ENCODE assay signal across 1 cellular context in the genomic region with DNA sequence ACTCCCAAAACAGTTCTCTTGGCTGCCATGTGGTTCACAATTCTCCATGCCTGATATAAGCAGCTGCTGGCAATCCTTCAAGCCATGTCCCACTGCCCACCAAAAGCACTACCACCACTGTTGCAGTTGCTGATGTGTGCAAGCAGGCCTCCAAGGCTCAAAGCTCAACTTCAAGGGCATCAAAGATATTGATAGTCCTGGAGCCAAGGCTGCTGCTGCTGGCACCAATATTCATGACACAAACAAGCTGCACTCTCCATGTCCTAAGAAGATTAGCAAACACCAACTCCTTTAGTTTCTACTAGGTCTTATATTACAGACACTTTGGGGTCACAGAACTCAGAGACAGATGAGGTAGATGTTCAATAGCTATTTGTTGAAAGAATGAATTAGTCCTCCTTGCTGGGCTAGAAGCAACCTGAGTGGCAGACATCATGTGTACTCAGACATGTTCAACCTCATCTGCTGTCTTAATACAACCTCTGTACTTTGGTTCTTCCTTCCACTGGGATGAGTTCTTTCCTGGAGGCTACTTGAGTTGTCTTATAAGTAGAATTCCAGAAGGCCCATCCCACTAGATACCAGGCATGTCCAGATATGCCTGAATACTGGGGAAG.
A peak's percentile ranks its signal among the peaks of the same experiment; 100 is the strongest.
TF ChIP-seq lines count a peak whose summit lies in the region.

No MANE protein-coding gene starts in this region.

TF ChIP-seq in HepG2, 621 proteins besides CTCF, POLR2A, EP300 and RAD21 (continued from another document and continues in another):
- TF ChIP-seq, protein P1, sequence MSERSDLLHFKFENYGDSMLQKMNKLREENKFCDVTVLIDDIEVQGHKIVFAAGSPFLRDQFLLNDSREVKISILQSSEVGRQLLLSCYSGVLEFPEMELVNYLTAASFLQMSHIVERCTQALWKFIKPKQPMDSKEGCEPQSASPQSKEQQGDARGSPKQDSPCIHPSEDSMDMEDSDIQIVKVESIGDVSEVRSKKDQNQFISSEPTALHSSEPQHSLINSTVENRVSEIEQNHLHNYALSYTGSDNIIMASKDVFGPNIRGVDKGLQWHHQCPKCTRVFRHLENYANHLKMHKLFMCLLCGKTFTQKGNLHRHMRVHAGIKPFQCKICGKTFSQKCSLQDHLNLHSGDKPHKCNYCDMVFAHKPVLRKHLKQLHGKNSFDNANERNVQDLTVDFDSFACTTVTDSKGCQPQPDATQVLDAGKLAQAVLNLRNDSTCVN (CRISPR knock-in tag; IDR thresholded peaks at IDR 0.05; ENCODE audit: borderline replicate concordance): peak; percentile 85; the same call in 1 of the 2 replicates
- TF ChIP-seq, protein P2, sequence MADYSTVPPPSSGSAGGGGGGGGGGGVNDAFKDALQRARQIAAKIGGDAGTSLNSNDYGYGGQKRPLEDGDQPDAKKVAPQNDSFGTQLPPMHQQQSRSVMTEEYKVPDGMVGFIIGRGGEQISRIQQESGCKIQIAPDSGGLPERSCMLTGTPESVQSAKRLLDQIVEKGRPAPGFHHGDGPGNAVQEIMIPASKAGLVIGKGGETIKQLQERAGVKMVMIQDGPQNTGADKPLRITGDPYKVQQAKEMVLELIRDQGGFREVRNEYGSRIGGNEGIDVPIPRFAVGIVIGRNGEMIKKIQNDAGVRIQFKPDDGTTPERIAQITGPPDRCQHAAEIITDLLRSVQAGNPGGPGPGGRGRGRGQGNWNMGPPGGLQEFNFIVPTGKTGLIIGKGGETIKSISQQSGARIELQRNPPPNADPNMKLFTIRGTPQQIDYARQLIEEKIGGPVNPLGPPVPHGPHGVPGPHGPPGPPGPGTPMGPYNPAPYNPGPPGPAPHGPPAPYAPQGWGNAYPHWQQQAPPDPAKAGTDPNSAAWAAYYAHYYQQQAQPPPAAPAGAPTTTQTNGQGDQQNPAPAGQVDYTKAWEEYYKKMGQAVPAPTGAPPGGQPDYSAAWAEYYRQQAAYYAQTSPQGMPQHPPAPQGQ (CRISPR knock-in tag; IDR thresholded peaks at IDR 0.05; ENCODE audit: borderline replicate concordance): no peak
- peak; percentile 95 for TF ChIP-seq ZMYM4 (CRISPR knock-in tag; IDR thresholded peaks at IDR 0.05)
- no peak for TF ChIP-seq SUZ12 (IDR thresholded peaks at IDR 0.05; ENCODE audit: low read depth, low read length)
- no peak for TF ChIP-seq ZNF138 (CRISPR knock-in tag; IDR thresholded peaks at IDR 0.05; ENCODE audit: low read depth)
- peak; percentile 48; the same call in 1 of the 2 replicates for TF ChIP-seq ZNF788 (CRISPR knock-in tag; IDR thresholded peaks at IDR 0.05; ENCODE audit: borderline replicate concordance)
- no peak for TF ChIP-seq TEAD2 (CRISPR knock-in tag; IDR thresholded peaks at IDR 0.05)
- TF ChIP-seq, protein P3, sequence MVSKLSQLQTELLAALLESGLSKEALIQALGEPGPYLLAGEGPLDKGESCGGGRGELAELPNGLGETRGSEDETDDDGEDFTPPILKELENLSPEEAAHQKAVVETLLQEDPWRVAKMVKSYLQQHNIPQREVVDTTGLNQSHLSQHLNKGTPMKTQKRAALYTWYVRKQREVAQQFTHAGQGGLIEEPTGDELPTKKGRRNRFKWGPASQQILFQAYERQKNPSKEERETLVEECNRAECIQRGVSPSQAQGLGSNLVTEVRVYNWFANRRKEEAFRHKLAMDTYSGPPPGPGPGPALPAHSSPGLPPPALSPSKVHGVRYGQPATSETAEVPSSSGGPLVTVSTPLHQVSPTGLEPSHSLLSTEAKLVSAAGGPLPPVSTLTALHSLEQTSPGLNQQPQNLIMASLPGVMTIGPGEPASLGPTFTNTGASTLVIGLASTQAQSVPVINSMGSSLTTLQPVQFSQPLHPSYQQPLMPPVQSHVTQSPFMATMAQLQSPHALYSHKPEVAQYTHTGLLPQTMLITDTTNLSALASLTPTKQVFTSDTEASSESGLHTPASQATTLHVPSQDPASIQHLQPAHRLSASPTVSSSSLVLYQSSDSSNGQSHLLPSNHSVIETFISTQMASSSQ (IDR thresholded peaks at IDR 0.05; ENCODE audit: low read depth): peak; percentile 49; the same call in 1 of the 2 replicates
- TF ChIP-seq, protein P3 (CRISPR knock-in tag; IDR thresholded peaks at IDR 0.05; ENCODE audit: borderline replicate concordance): peak; percentile 74; the same call in 1 of the 2 replicates
- no peak for TF ChIP-seq ZNF230 (CRISPR knock-in tag; IDR thresholded peaks at IDR 0.05)
- TF ChIP-seq SIX4 (CRISPR knock-in tag; IDR thresholded peaks at IDR 0.05): peak; percentile 78; the same call in 1 of the 2 replicates
- TF ChIP-seq, protein P4, sequence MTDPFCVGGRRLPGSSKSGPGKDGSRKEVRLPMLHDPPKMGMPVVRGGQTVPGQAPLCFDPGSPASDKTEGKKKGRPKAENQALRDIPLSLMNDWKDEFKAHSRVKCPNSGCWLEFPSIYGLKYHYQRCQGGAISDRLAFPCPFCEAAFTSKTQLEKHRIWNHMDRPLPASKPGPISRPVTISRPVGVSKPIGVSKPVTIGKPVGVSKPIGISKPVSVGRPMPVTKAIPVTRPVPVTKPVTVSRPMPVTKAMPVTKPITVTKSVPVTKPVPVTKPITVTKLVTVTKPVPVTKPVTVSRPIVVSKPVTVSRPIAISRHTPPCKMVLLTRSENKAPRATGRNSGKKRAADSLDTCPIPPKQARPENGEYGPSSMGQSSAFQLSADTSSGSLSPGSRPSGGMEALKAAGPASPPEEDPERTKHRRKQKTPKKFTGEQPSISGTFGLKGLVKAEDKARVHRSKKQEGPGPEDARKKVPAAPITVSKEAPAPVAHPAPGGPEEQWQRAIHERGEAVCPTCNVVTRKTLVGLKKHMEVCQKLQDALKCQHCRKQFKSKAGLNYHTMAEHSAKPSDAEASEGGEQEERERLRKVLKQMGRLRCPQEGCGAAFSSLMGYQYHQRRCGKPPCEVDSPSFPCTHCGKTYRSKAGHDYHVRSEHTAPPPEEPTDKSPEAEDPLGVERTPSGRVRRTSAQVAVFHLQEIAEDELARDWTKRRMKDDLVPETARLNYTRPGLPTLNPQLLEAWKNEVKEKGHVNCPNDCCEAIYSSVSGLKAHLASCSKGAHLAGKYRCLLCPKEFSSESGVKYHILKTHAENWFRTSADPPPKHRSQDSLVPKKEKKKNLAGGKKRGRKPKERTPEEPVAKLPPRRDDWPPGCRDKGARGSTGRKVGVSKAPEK (CRISPR knock-in tag; IDR thresholded peaks at IDR 0.05; ENCODE audit: borderline replicate concordance): 0 out of 2 replicates have a peak, but pooled peaks have one; percentile 25
- no peak for TF ChIP-seq ZBTB3 (CRISPR knock-in tag; IDR thresholded peaks at IDR 0.05; ENCODE audit: borderline replicate concordance, low read depth)
- TF ChIP-seq, protein P5, sequence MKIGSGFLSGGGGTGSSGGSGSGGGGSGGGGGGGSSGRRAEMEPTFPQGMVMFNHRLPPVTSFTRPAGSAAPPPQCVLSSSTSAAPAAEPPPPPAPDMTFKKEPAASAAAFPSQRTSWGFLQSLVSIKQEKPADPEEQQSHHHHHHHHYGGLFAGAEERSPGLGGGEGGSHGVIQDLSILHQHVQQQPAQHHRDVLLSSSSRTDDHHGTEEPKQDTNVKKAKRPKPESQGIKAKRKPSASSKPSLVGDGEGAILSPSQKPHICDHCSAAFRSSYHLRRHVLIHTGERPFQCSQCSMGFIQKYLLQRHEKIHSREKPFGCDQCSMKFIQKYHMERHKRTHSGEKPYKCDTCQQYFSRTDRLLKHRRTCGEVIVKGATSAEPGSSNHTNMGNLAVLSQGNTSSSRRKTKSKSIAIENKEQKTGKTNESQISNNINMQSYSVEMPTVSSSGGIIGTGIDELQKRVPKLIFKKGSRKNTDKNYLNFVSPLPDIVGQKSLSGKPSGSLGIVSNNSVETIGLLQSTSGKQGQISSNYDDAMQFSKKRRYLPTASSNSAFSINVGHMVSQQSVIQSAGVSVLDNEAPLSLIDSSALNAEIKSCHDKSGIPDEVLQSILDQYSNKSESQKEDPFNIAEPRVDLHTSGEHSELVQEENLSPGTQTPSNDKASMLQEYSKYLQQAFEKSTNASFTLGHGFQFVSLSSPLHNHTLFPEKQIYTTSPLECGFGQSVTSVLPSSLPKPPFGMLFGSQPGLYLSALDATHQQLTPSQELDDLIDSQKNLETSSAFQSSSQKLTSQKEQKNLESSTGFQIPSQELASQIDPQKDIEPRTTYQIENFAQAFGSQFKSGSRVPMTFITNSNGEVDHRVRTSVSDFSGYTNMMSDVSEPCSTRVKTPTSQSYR (CRISPR knock-in tag; IDR thresholded peaks at IDR 0.05; ENCODE audit: borderline replicate concordance): peak; percentile 48; the same call in 1 of the 2 replicates
- peak; percentile 95 for TF ChIP-seq HMG20A (CRISPR knock-in tag; IDR thresholded peaks at IDR 0.05; ENCODE audit: borderline replicate concordance)
- TF ChIP-seq ZFYVE20 (CRISPR knock-in tag; IDR thresholded peaks at IDR 0.05; ENCODE audit: borderline replicate concordance, low read depth): no peak
- TF ChIP-seq JUNB (CRISPR knock-in tag; IDR thresholded peaks at IDR 0.05; ENCODE audit: borderline replicate concordance): no peak
- TF ChIP-seq, protein P6, sequence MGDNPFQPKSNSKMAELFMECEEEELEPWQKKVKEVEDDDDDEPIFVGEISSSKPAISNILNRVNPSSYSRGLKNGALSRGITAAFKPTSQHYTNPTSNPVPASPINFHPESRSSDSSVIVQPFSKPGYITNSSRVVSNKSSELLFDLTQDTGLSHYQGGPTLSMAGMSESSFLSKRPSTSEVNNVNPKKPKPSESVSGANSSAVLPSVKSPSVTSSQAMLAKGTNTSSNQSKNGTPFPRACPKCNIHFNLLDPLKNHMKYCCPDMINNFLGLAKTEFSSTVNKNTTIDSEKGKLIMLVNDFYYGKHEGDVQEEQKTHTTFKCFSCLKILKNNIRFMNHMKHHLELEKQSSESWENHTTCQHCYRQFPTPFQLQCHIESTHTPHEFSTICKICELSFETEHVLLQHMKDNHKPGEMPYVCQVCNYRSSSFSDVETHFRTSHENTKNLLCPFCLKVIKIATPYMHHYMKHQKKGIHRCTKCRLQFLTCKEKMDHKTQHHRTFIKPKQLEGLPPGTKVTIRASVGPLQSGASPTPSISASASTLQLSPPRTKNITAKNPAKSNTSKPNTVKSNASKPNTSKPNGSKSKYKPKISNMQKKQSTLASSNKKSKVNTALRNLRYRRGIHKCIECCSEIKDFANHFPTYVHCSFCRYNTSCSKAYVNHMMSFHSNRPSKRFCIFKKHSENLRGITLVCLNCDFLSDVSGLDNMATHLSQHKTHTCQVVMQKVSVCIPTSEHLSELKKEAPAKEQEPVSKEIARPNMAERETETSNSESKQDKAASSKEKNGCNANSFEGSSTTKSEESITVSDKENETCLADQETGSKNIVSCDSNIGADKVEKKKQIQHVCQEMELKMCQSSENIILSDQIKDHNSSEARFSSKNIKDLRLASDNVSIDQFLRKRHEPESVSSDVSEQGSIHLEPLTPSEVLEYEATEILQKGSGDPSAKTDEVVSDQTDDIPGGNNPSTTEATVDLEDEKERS (CRISPR knock-in tag; IDR thresholded peaks at IDR 0.05): peak; percentile 43; the same call in 1 of the 2 replicates
- TF ChIP-seq ZNF33B (CRISPR knock-in tag; IDR thresholded peaks at IDR 0.05): no peak
- TF ChIP-seq ZNF343 (CRISPR knock-in tag; IDR thresholded peaks at IDR 0.05): no peak
- no peak; the same call in 1 of the 2 replicates for TF ChIP-seq ZNF792 (CRISPR knock-in tag; IDR thresholded peaks at IDR 0.05)
- no peak for TF ChIP-seq NCOA5 (CRISPR knock-in tag; IDR thresholded peaks at IDR 0.05)
- peak in 1 of 2 experiments; percentile 89; a peak in 2 of 4 replicates for TF ChIP-seq KLF16 (CRISPR knock-in tag; IDR thresholded peaks at IDR 0.05)
- TF ChIP-seq ZNF572 (CRISPR knock-in tag; IDR thresholded peaks at IDR 0.05): no peak
- TF ChIP-seq ASH2L (IDR thresholded peaks at IDR 0.05; ENCODE audit: insufficient read length, low read depth, low read length): peak; percentile 82
- TF ChIP-seq, protein P7, sequence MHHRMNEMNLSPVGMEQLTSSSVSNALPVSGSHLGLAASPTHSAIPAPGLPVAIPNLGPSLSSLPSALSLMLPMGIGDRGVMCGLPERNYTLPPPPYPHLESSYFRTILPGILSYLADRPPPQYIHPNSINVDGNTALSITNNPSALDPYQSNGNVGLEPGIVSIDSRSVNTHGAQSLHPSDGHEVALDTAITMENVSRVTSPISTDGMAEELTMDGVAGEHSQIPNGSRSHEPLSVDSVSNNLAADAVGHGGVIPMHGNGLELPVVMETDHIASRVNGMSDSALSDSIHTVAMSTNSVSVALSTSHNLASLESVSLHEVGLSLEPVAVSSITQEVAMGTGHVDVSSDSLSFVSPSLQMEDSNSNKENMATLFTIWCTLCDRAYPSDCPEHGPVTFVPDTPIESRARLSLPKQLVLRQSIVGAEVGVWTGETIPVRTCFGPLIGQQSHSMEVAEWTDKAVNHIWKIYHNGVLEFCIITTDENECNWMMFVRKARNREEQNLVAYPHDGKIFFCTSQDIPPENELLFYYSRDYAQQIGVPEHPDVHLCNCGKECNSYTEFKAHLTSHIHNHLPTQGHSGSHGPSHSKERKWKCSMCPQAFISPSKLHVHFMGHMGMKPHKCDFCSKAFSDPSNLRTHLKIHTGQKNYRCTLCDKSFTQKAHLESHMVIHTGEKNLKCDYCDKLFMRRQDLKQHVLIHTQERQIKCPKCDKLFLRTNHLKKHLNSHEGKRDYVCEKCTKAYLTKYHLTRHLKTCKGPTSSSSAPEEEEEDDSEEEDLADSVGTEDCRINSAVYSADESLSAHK (CRISPR knock-in tag; IDR thresholded peaks at IDR 0.05; ENCODE audit: borderline replicate concordance): no peak
- TF ChIP-seq SATB2 (CRISPR knock-in tag; IDR thresholded peaks at IDR 0.05): no peak
- TF ChIP-seq NCOA2 (CRISPR knock-in tag; IDR thresholded peaks at IDR 0.05): peak; percentile 92
- 0 out of 2 replicates have a peak, but pooled peaks have one; percentile 67 for TF ChIP-seq ZNF431 (CRISPR knock-in tag; IDR thresholded peaks at IDR 0.05; ENCODE audit: borderline replicate concordance, low read depth)
- TF ChIP-seq ONECUT2 (CRISPR knock-in tag; IDR thresholded peaks at IDR 0.05): peak; percentile 81; the same call in 1 of the 2 replicates
- peak; percentile 55; the same call in 1 of the 2 replicates for TF ChIP-seq ZNF816 (CRISPR knock-in tag; IDR thresholded peaks at IDR 0.05; ENCODE audit: borderline replicate concordance)
- peak; percentile 43; the same call in 1 of the 2 replicates for TF ChIP-seq ZNF747 (CRISPR knock-in tag; IDR thresholded peaks at IDR 0.05; ENCODE audit: borderline replicate concordance)
- TF ChIP-seq KDM6A (CRISPR knock-in tag; IDR thresholded peaks at IDR 0.05; ENCODE audit: low read depth): peak; percentile 92
- TF ChIP-seq ZNF432 (CRISPR knock-in tag; IDR thresholded peaks at IDR 0.05; ENCODE audit: borderline replicate concordance): no peak
- no peak for TF ChIP-seq NCOA1 (CRISPR knock-in tag; IDR thresholded peaks at IDR 0.05)
- TF ChIP-seq SIN3A (IDR thresholded peaks at IDR 0.05; ENCODE audit: borderline replicate concordance, low read depth, low read length): no peak
- TF ChIP-seq ZNF678 (CRISPR knock-in tag; IDR thresholded peaks at IDR 0.05): no peak
- TF ChIP-seq TGIF2 (CRISPR knock-in tag; IDR thresholded peaks at IDR 0.05): no peak
- TF ChIP-seq ZNF761 (CRISPR knock-in tag; conservative IDR thresholded peaks at IDR 0.05): peak; percentile 54; the same call in 1 of the 2 replicates
